8 cellular contexts compared by ENCODE assay signal in genomic region chr7:35537067-35538023, GRCh38.
DNase-seq lines count a peak whose midpoint lies in the region; ATAC-seq and TF ChIP-seq lines count a peak whose summit lies in the region.

No MANE protein-coding gene starts in this region.

- TF ChIP-seq CTCF in Panc1 (IDR thresholded peaks at IDR 0.05) (peak; percentile 97), fibroblast of the aortic adventitia (IDR thresholded peaks at IDR 0.05; ENCODE audit: insufficient read depth, low read length) (peak; percentile 94), neural cell (IDR thresholded peaks at IDR 0.05; ENCODE audit: poor library complexity, severe bottlenecking) (peak; percentile 93)

- ATAC-seq in GM21717 (IDR thresholded peaks at IDR 0.05; ENCODE audit: unreplicated experiment) (peak; percentile 96), Panc1 (peak; percentile 99)
- peak; percentile 98 for ATAC-seq in activated T-helper 17 cell treated with anti-CD3 and anti-CD28 coated beads, Interleukin-2, amount 50 U/mL, for 72 hours (replicated peaks)
- peak; percentile 92 for ATAC-seq in stimulated activated naive CD8-positive, alpha-beta T cell treated with anti-CD3 and anti-CD28 coated beads, Interleukin-15, Interleukin-2, amounts not matched to agents 100 U/mL and 50 U/mL, for 24 hours

- peak; percentile 91 for TF ChIP-seq RAD21 in neural cell (conservative IDR thresholded peaks at IDR 0.05)

- DNase-seq in DMS79 treated with DMSO at 0.1 percent for 48 hours (lab: John Stamatoyannopoulos, UW) (peak; percentile 57), Panc1 (ENCODE audit: low read depth, low spot score) (peak; percentile 50), fibroblast of the aortic adventitia (ENCODE audit: low read depth) (peak; percentile 64)
- DNase-seq in stimulated activated naive CD8-positive, alpha-beta T cell treated with anti-CD3 and anti-CD28 coated beads, Interleukin-15, Interleukin-2, amounts not matched to agents 100 U/mL and 50 U/mL, for 24 hours, result peak; percentile 85

- BruUV-seq in Panc1 (replicated peaks; lab: Mats Ljungman, UMichigan), result no TSS peak

- H3K4me3 Mint-ChIP-seq in IgD-negative memory B cell, result peak overlapping the region; percentile 46 to 90 (median 86)
- H3K4me3 Mint-ChIP-seq in activated T-helper 17 cell treated with anti-CD3 and anti-CD28 coated beads, Interleukin-2, amount 50 U/mL, for 72 hours, result peak overlapping the region; percentile 56

- peaks cover 9% of the 10 kb centered on the region for H3K27me3 Mint-ChIP-seq in IgD-negative memory B cell
- H3K27me3 Mint-ChIP-seq in activated T-helper 17 cell treated with anti-CD3 and anti-CD28 coated beads, Interleukin-2, amount 50 U/mL, for 72 hours, result peaks cover 4% of the 10 kb centered on the region

- no peak overlapping the region for H3K27ac Mint-ChIP-seq in IgD-negative memory B cell
- H3K27ac Mint-ChIP-seq in activated T-helper 17 cell treated with anti-CD3 and anti-CD28 coated beads, Interleukin-2, amount 50 U/mL, for 72 hours, result no peak overlapping the region

- no peaks in the 10 kb centered on the region for H3K4me1 ChIP-seq in Panc1 (ENCODE audit: control insufficient read depth, insufficient read depth, low read length)

- H3K79me2 ChIP-seq in neural cell (replicated peaks; ENCODE audit: insufficient read depth, low read length), result no peaks in the 10 kb centered on the region

- H3K27ac ChIP-seq in Panc1 (ENCODE audit: low read length) (no peak overlapping the region), neural cell (ENCODE audit: low read length) (no peak overlapping the region)

- H3K27me3 ChIP-seq in Panc1 (ENCODE audit: control insufficient read depth, insufficient read depth, low read length), result peaks cover 26% of the 10 kb centered on the region
- H3K27me3 ChIP-seq in neural cell (ENCODE audit: insufficient read depth, low read depth, low read length), result no peaks in the 10 kb centered on the region

- H3K4me3 ChIP-seq in Panc1 (ENCODE audit: low read depth in 2 of 2, low read length in 2 of 2), result peak overlapping the region; percentile 20 to 41; a peak in 3 of 4 replicates
- peak overlapping the region; percentile 58 for H3K4me3 ChIP-seq in fibroblast of the aortic adventitia (ENCODE audit: low read depth, low read length)
- peak overlapping the region; percentile 62 for H3K4me3 ChIP-seq in neural cell (ENCODE audit: low read length)

- peaks cover 0 to 6% (median 1%) of the 10 kb centered on the region in 3 donors for H3K4me1 Mint-ChIP-seq in IgD-negative memory B cell
- no peaks in the 10 kb centered on the region for H3K4me1 Mint-ChIP-seq in activated T-helper 17 cell treated with anti-CD3 and anti-CD28 coated beads, Interleukin-2, amount 50 U/mL, for 72 hours

- H3K36me3 ChIP-seq in Panc1 (ENCODE audit: control insufficient read depth, insufficient read depth, low read length) (no peaks in the 10 kb centered on the region), neural cell (ENCODE audit: insufficient read depth, low read length) (no peaks in the 10 kb centered on the region)

- no peaks in the 10 kb centered on the region for H3F3A ChIP-seq in neural cell (ENCODE audit: insufficient read depth, low read length, poor library complexity, severe bottlenecking)

- H3K9me2 ChIP-seq in neural cell (ENCODE audit: insufficient read depth, low read length), result no peaks in the 10 kb centered on the region

- no peaks in the 10 kb centered on the region for H3K36me3 Mint-ChIP-seq in IgD-negative memory B cell
- H3K36me3 Mint-ChIP-seq in activated T-helper 17 cell treated with anti-CD3 and anti-CD28 coated beads, Interleukin-2, amount 50 U/mL, for 72 hours (ENCODE audit: low read depth), result no peaks in the 10 kb centered on the region

- CTCF ChIA-PET in Panc1 (lab: Charles Lee), result interaction anchor here (1.4 kb wide), 1 partner anchor 17 kb away, joined by 6 read pairs; no protein-coding TSS in a partner anchor

- intact Hi-C loops in Panc1 (cut with micrococcal nuclease; ENCODE audit: unreplicated experiment), result loop anchor here (1.0 to 5.0 kb wide), 4 partner anchors 87 to 465 kb away; no protein-coding TSS in a partner anchor

- in situ Hi-C loops in Panc1 (cut with HindIII; ENCODE audit: low pct_unique_long_range_greater_than_20kb, low sequenced_read_pairs), result no loop called here

- H2AFZ ChIP-seq in neural cell (ENCODE audit: low read depth, low read length), result no peak overlapping the region

- H3K4me2 ChIP-seq in neural cell (ENCODE audit: low read length), result no peak overlapping the region

- H3K9ac ChIP-seq in neural cell (ENCODE audit: low read length), result no peak overlapping the region

- no peak for TF ChIP-seq EP300 in neural cell (conservative IDR thresholded peaks at IDR 0.05; ENCODE audit: poor library complexity, severe bottlenecking)

- H3K9me3 Mint-ChIP-seq in IgD-negative memory B cell, result no peaks in the 10 kb centered on the region
- H3K9me3 Mint-ChIP-seq in activated T-helper 17 cell treated with anti-CD3 and anti-CD28 coated beads, Interleukin-2, amount 50 U/mL, for 72 hours, result no peaks in the 10 kb centered on the region

- H3K9me3 ChIP-seq in Panc1 (ENCODE audit: control insufficient read depth, insufficient read depth, low read depth, low read length) (no peaks in the 10 kb centered on the region), neural cell (ENCODE audit: low read length) (no peaks in the 10 kb centered on the region)

- no peaks in the 10 kb centered on the region for H4K20me1 ChIP-seq in neural cell (ENCODE audit: insufficient read depth)

- POLR2A ChIA-PET in Panc1 (lab: Charles Lee), result no interaction called here

TF ChIP-seq in neural cell, 6 proteins besides CTCF, POLR2A, EP300 and RAD21:
- peak; percentile 44 for TF ChIP-seq MXI1 (conservative IDR thresholded peaks at IDR 0.05; ENCODE audit: poor library complexity, severe bottlenecking)
- no peak for TF ChIP-seq TAF1 (IDR thresholded peaks at IDR 0.05; ENCODE audit: low read depth)
- TF ChIP-seq SMC3 (conservative IDR thresholded peaks at IDR 0.05; ENCODE audit: poor library complexity), result peak; percentile 93
- TF ChIP-seq EZH2 (IDR thresholded peaks at IDR 0.05; ENCODE audit: borderline replicate concordance, insufficient read depth, low read length, poor library complexity, severe bottlenecking), result no peak
- TF ChIP-seq POLR2AphosphoS5 (IDR thresholded peaks at IDR 0.05), result no peak
- TF ChIP-seq REST (IDR thresholded peaks at IDR 0.05; ENCODE audit: borderline replicate concordance), result no peak
TF ChIP-seq in neural cell: peak in this region for 2.
